In the genomic region with DNA sequence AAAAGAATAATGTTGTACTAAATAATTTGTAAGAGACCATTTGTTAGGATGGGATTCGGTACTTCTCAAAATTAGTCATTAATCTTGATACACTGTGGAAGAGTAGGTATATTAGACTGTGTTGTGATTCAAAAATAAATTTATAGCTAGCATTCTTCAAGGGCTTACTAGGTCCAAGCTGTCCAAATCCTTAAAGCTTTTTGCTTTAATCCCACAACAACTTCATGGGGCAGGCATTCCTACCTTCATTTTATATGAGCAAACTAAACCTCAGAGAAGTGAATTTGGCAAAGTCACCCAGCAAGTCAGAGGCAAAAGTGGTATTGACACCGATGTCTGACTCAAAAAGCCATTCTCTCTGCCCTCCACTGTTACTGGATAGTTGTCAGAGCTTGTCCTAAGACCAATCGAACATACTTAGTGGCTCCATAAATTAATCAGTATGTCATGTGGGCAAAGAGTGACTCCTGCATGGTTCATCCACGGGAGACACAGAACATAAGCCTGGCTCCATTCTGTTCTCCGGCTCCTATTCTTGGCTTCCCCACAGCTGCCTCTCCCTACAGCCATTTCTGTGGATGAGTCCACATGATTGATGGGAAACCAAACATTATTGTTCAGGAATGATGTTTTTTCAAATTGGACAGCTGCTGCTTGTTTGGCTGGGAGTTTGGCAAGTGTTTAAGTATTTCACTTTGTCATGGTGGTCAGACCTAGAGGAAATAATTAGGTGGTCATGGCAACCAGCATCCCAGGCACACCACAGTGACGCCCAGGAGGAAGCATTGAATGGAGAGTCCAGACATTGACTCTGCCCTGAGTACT, we compare ENCODE assay signal across 15 cellular contexts.
DNase-seq lines count a peak whose midpoint lies in the region; ATAC-seq and TF ChIP-seq lines count a peak whose summit lies in the region.
"Had no signal": no experiment of that assay in that cellular context is flagged by ENCODE, and none has a peak within 500 bp of the region (broad histone marks: within the 10 kb centered on the region; RNA-seq: fewer than 3 reads in every experiment).

No MANE protein-coding gene starts in this region.

- DNase-seq in AG09309 (ENCODE audit: low read depth) (peak; percentile 88), KBM-7 (peak; percentile 26), WERI-Rb-1 (peak; percentile 9), mammary epithelial cell (no peak)
- no peak for DNase-seq in stimulated activated CD4-positive, alpha-beta T cell treated with anti-CD3 and anti-CD28 coated beads, Interleukin-2, amount 100 ng/mL, for 24 hours
- DNase-seq: activated CD4-positive, alpha-beta T cell treated with anti-CD3 and anti-CD28 coated beads for 4 hours; activated naive CD4-positive, alpha-beta T cell treated with anti-CD3 and anti-CD28 coated beads, Interleukin-2, amount 50 U/mL, for 16 hours; CD4-positive, alpha-beta memory T cell; H7; NCI-H1092 treated with DMSO at 0.1 percent for 48 hours had no signal

- CTCF ChIA-PET in mammary epithelial cell (lab: Charles Lee; ENCODE audit: low non-redundant PET), result no interaction called here

- no peak overlapping the region for H2AFZ ChIP-seq in mammary epithelial cell (ENCODE audit: low read depth, low read length)

- H3K4me3 ChIP-seq in AG09309 (ENCODE audit: control insufficient read depth, low read depth, low read length), result no peak overlapping the region
- H3K4me3 ChIP-seq in WERI-Rb-1 (ENCODE audit: low read depth, low read length), result no peak overlapping the region
- no peak overlapping the region for H3K4me3 ChIP-seq in gastroesophageal sphincter
- no peak overlapping the region for H3K4me3 ChIP-seq in mammary epithelial cell (replicated peaks in 1 of 3; ENCODE audit: insufficient read depth in 1 of 3, low read depth in 2 of 3, low read length in 3 of 3)
- H3K4me3 ChIP-seq: lung had no signal

- no peaks in the 10 kb centered on the region for H3K36me3 ChIP-seq in WERI-Rb-1
- H3K36me3 ChIP-seq in gastroesophageal sphincter, result no peaks in the 10 kb centered on the region
- H3K36me3 ChIP-seq in mammary epithelial cell (ENCODE audit: insufficient read depth, low read length), result no peaks in the 10 kb centered on the region

- H3K27me3 ChIP-seq in WERI-Rb-1 (ENCODE audit: insufficient read depth, low read depth, severe bottlenecking), result no peaks in the 10 kb centered on the region
- H3K27me3 ChIP-seq in gastroesophageal sphincter, result no peaks in the 10 kb centered on the region
- no peaks in the 10 kb centered on the region for H3K27me3 ChIP-seq in mammary epithelial cell (ENCODE audit: insufficient read depth, low read length)

- dilution Hi-C loops in mammary epithelial cell (cut with HindIII; ENCODE audit: low sequenced_read_pairs), result no loop called here

- TF ChIP-seq POLR2A in gastroesophageal sphincter (IDR thresholded peaks at IDR 0.05), result no peak

- H3K27ac ChIP-seq in WERI-Rb-1, result 0 out of 2 replicates have a peak overlapping the region, but pooled peaks have one; percentile 22
- no peak overlapping the region for H3K27ac ChIP-seq in gastroesophageal sphincter
- H3K27ac ChIP-seq in mammary epithelial cell (ENCODE audit: insufficient read depth, low read depth, low read length), result no peak overlapping the region

- 50 to 55% methylated on average over 2 to 5 of the region's 6 CpGs for WGBS in gastroesophageal sphincter (ENCODE audit: low coverage in 1 of 2), 2 donors
- 34% methylated on average over 6 of the region's 6 CpGs for WGBS in mammary epithelial cell (ENCODE audit: low coverage, missing lambda C conversion rate)

- no peak overlapping the region for H3K4me2 ChIP-seq in mammary epithelial cell (ENCODE audit: insufficient read depth, low read depth, low read length)

- TF ChIP-seq CTCF in AG09309 (IDR thresholded peaks at IDR 0.05; ENCODE audit: control insufficient read depth, insufficient read depth, low read depth, low read length, missing control alignments) (no peak), WERI-Rb-1 (IDR thresholded peaks at IDR 0.05; ENCODE audit: low read depth, low read length) (no peak), gastroesophageal sphincter (IDR thresholded peaks at IDR 0.05) (no peak), mammary epithelial cell (conservative IDR thresholded peaks at IDR 0.05 in 1 of 2, IDR thresholded peaks at IDR 0.05 in 1 of 2; ENCODE audit: extremely low read depth in 1 of 2, insufficient read depth in 1 of 2, low read depth in 1 of 2, low read length in 2 of 2) (no peak)

- H3K9me3 ChIP-seq in WERI-Rb-1 (ENCODE audit: severe bottlenecking) (peaks cover 7% of the 10 kb centered on the region), gastroesophageal sphincter (peaks cover 0 to 7% (median 0%) of the 10 kb centered on the region in 3 donors), mammary epithelial cell (replicated peaks; ENCODE audit: insufficient read depth, low read length) (no peaks in the 10 kb centered on the region)

- H3K4me1 ChIP-seq in gastroesophageal sphincter (no peaks in the 10 kb centered on the region), mammary epithelial cell (ENCODE audit: insufficient read depth, low read length) (no peaks in the 10 kb centered on the region)

- in situ Hi-C loops in KBM-7 (cut with MboI; ENCODE audit: low pct_unique_long_range_greater_than_20kb, low sequenced_read_pairs), result no loop called here
- in situ Hi-C loops in mammary epithelial cell (cut with MboI; ENCODE audit: low sequenced_read_pairs in 2 of 2), result no loop called here

- ATAC-seq in gastroesophageal sphincter (peak; percentile 16), GM21576 (IDR thresholded peaks at IDR 0.05; ENCODE audit: unreplicated experiment) (no peak), GM21526 (IDR thresholded peaks at IDR 0.05; ENCODE audit: low FRiP score, unreplicated experiment) (no peak)
- ATAC-seq: sciatic nerve had no signal

- intact Hi-C loops in mammary epithelial cell (cut with micrococcal nuclease), result no loop called here

- no peaks in the 10 kb centered on the region for H3K79me2 ChIP-seq in mammary epithelial cell (ENCODE audit: insufficient read depth, low read length)

- BruUV-seq in mammary epithelial cell (replicated peaks; lab: Mats Ljungman, UMichigan), result no TSS peak

- no peak overlapping the region for H3K9ac ChIP-seq in mammary epithelial cell (ENCODE audit: insufficient read depth, low read length)

- no peak for TF ChIP-seq EP300 in gastroesophageal sphincter (IDR thresholded peaks at IDR 0.05)

- H4K20me1 ChIP-seq in mammary epithelial cell (ENCODE audit: insufficient read depth, low read length), result no peaks in the 10 kb centered on the region

Comparison
In these comparisons a context has a peak if more than half of its experiments do, and no peak if none do; other contexts are left out.
1. DNase-seq: peak in AG09309 (single experiment), KBM-7 (single experiment) and WERI-Rb-1 (single experiment); none in mammary epithelial cell (single experiment) and stimulated activated CD4-positive, alpha-beta T cell treated with anti-CD3 and anti-CD28 coated beads, Interleukin-2, amount 100 ng/mL, for 24 hours (0 of 2).